Comparison of ENCODE assay signal across 9 cellular contexts in the genomic region with DNA sequence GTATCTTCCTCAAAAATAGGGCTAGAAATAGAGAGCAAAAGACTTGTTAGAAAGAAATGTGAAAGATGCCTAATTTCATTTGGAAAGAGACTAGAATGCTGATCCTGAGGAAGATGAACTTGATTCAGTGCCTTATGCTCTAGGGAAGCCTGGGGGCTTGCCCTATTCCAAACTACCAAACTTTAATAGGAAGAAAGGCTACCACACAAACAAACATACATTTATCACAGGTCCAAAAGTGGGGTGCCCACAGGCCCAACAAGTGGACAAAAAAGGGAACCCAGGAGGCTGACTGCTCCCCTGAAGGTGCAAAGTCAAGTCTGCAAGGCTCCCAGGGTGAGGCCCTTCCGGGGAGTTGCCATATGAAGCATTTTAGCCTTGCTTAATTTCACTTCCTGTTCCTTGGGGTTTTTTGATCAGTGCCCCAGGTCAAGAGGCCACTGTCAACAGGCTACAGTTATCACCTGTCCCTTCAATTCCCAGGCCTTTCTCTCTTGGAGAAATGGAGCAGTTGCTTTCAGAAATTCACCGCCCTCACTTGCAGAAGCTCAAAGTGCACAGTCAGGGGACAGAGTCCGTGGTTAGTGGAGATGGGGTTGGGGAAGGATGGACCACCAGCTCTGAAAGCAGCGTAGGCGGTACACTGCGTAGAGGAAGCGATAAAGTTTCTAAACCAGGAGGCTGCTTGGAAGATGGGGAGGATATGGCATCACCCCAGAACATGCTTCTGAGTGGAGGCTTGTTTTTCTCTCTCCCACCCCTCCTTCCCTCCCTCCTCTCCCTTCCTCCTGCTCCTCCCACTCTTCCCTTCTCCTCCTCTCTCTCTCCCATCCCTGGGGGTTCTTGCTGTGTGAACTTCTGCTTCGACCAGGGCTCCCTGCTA. TPM values are rescaled to one million over a fixed set of nuclear protein-coding genes. Genes with fewer than 3 reads are reported as not detected.
A peak's percentile ranks its signal among the peaks of the same experiment; 100 is the strongest.
DNase-seq lines count a peak whose midpoint lies in the region; ATAC-seq and FAIRE-seq lines count a peak whose summit lies in the region.
"Had no signal": no experiment of that assay in that cellular context is flagged by ENCODE, and none has a peak within 500 bp of the region (broad histone marks: within the 10 kb centered on the region; RNA-seq: fewer than 3 reads in every experiment).

No MANE protein-coding gene starts in this region.

- no peak overlapping the region for H3K4me3 Mint-ChIP-seq in activated CD4-positive, alpha-beta T cell treated with anti-CD3 and anti-CD28 coated beads, Interleukin-2, amount 10 ng/mL, durations not matched to agents 24 days and 14 days

- H3K27me3 ChIP-seq in HAP-1 (ENCODE audit: low read depth) = no peaks in the 10 kb centered on the region

- ATAC-seq in HG02852 (IDR thresholded peaks at IDR 0.05; ENCODE audit: unreplicated experiment) (peak; percentile 86), left lobe of liver (peak; percentile 38)

- H3K27me3 Mint-ChIP-seq in activated CD4-positive, alpha-beta T cell treated with anti-CD3 and anti-CD28 coated beads, Interleukin-2, amount 10 ng/mL, durations not matched to agents 24 days and 14 days = no peaks in the 10 kb centered on the region

- no peaks in the 10 kb centered on the region for H3K9me3 Mint-ChIP-seq in activated CD4-positive, alpha-beta T cell treated with anti-CD3 and anti-CD28 coated beads, Interleukin-2, amount 10 ng/mL, durations not matched to agents 24 days and 14 days

- no peak overlapping the region for H3K4me3 ChIP-seq in HAP-1

- FAIRE-seq in urothelium cell line (lab: Jason Lieb, UNC) = no peak
- FAIRE-seq: TTC549 had no signal

- no peaks in the 10 kb centered on the region for H3K9me3 ChIP-seq in HAP-1

- in situ Hi-C loops in HAP-1 (cut with MboI; ENCODE audit: low sequenced_read_pairs) = loop anchor here (10.0 kb wide), 1 partner anchor 149 kb away; no protein-coding TSS in a partner anchor

- peak overlapping the region; percentile 68 for H3K27ac Mint-ChIP-seq in activated CD4-positive, alpha-beta T cell treated with anti-CD3 and anti-CD28 coated beads, Interleukin-2, amount 10 ng/mL, durations not matched to agents 24 days and 14 days

- no peaks in the 10 kb centered on the region for H3K4me1 ChIP-seq in HAP-1

- peak; percentile 63 for DNase-seq in activated CD4-positive, alpha-beta T cell treated with anti-CD3 and anti-CD28 coated beads, Interleukin-2, amount 10 ng/mL, durations not matched to agents 24 days and 14 days
- DNase-seq in activated CD4-positive, alpha-beta T cell treated with anti-CD3 and anti-CD28 coated beads for 4 hours = no peak
- peak; percentile 39 for DNase-seq in OCI-M1 (lab: John Stamatoyannopoulos, UW)
- DNase-seq in left lobe of liver (ENCODE audit: low spot score) = no peak
- no peak for DNase-seq in urothelium cell line (ENCODE audit: low spot score)
- DNase-seq in kidney tubule cell (ENCODE audit: low spot score) = no peak
- DNase-seq in HAP-1 (ENCODE audit: low spot score in 2 of 2) = no peak

- H3K36me3 ChIP-seq in HAP-1 (replicated peaks) = no peaks in the 10 kb centered on the region

- intact Hi-C loops in activated CD4-positive, alpha-beta T cell treated with anti-CD3 and anti-CD28 coated beads, Interleukin-2, amount 10 ng/mL, durations not matched to agents 24 days and 14 days (cut with micrococcal nuclease) = loop anchor here (5.0 kb wide), 1 partner anchor 94 kb away; no protein-coding TSS in a partner anchor

- peaks cover 17% of the 10 kb centered on the region for H3K4me1 Mint-ChIP-seq in activated CD4-positive, alpha-beta T cell treated with anti-CD3 and anti-CD28 coated beads, Interleukin-2, amount 10 ng/mL, durations not matched to agents 24 days and 14 days

- peaks cover 13% of the 10 kb centered on the region for H3K36me3 Mint-ChIP-seq in activated CD4-positive, alpha-beta T cell treated with anti-CD3 and anti-CD28 coated beads, Interleukin-2, amount 10 ng/mL, durations not matched to agents 24 days and 14 days (ENCODE audit: low read depth)

RNA-seq across cellular contexts. Expression of gene TMEM154, which starts 36.4 kb away (rescaled TPM):
- 7.9 and 9.0 TPM in 2 replicates for total RNA-seq in activated CD4-positive, alpha-beta T cell treated with anti-CD3 and anti-CD28 coated beads, Interleukin-2, amount 10 ng/mL, durations not matched to agents 24 days and 14 days
- 2.1 TPM for total RNA-seq in left lobe of liver

Comparison
In these comparisons a context has a peak if more than half of its experiments do, and no peak if none do; other contexts are left out.
1. DNase-seq: peak in activated CD4-positive, alpha-beta T cell treated with anti-CD3 and anti-CD28 coated beads, Interleukin-2, amount 10 ng/mL, durations not matched to agents 24 days and 14 days (single experiment) and OCI-M1 (single experiment); none in activated CD4-positive, alpha-beta T cell treated with anti-CD3 and anti-CD28 coated beads for 4 hours (0 of 2), left lobe of liver (single experiment), urothelium cell line (single experiment), kidney tubule cell (single experiment) and HAP-1 (0 of 2).